In genomic region chr4:125456075-125456474, GRCh38 we compare ENCODE assay signal across 36 cellular contexts.
"Had no signal": no experiment of that assay in that cellular context is flagged by ENCODE, and none has a peak within 500 bp of the region (broad histone marks: within the 10 kb centered on the region; RNA-seq: fewer than 3 reads in every experiment).

No MANE protein-coding gene starts in this region.

- H3K36me3 Mint-ChIP-seq: activated CD4-positive, alpha-beta memory T cell treated with anti-CD3 and anti-CD28 coated beads for 36 hours; activated CD8-positive, alpha-beta memory T cell treated with anti-CD3 and anti-CD28 coated beads, Interleukin-2, amount 10 ng/mL, durations not matched to agents 7 days and 5 days; activated naive CD4-positive, alpha-beta T cell treated with anti-CD3 and anti-CD28 coated beads, Interleukin-2, amount 50 U/mL, for 24 hours; activated naive CD8-positive, alpha-beta T cell treated with anti-CD3 and anti-CD28 coated beads for 36 hours had no signal

- H3K4me1 Mint-ChIP-seq: activated B cell treated with CpG ODN at 0.5 μM for 24 hours; activated CD8-positive, alpha-beta memory T cell treated with anti-CD3 and anti-CD28 coated beads, Interleukin-2, amount 10 ng/mL, durations not matched to agents 7 days and 5 days; activated naive CD4-positive, alpha-beta T cell treated with anti-CD3 and anti-CD28 coated beads, Interleukin-2, amount 50 U/mL, for 24 hours; activated naive CD8-positive, alpha-beta T cell treated with anti-CD3 and anti-CD28 coated beads for 36 hours; activated naive CD8-positive, alpha-beta T cell treated with anti-CD3 and anti-CD28 coated beads, Interleukin-2, amount 50 U/mL, for 24 hours had no signal

- H3K4me3 ChIP-seq: adrenal gland, body of pancreas, esophagus muscularis mucosa, gastrocnemius medialis, heart left ventricle had no signal

- H3K9me3 Mint-ChIP-seq: activated naive CD4-positive, alpha-beta T cell treated with anti-CD3 and anti-CD28 coated beads, Interleukin-2, amount 50 U/mL, for 24 hours; activated T-helper 1 cell treated with anti-CD3 and anti-CD28 coated beads, Interleukin-12 subunit alpha, Interleukin-12 subunit beta, Interleukin-2, Interleukin-4 antibody, amounts not matched to agents 30 ng/mL and 10 ng/mL and 1 ng/mL, durations not matched to agents 14 hours and 24 hours and 36 hours had no signal

- H3K36me3 ChIP-seq: adrenal gland, gastrocnemius medialis, WERI-Rb-1 had no signal

- H3K9me3 ChIP-seq: adrenal gland, body of pancreas, esophagus muscularis mucosa, gastrocnemius medialis had no signal

- H3K27ac ChIP-seq: adrenal gland, body of pancreas, esophagus muscularis mucosa, foreskin keratinocyte, gastrocnemius medialis, heart left ventricle, WERI-Rb-1 had no signal

- H3K27me3 Mint-ChIP-seq: activated B cell treated with CpG ODN at 0.5 μM for 24 hours; activated CD4-positive, alpha-beta memory T cell treated with anti-CD3 and anti-CD28 coated beads for 36 hours; activated CD8-positive, alpha-beta memory T cell treated with anti-CD3 and anti-CD28 coated beads, Interleukin-2, amount 10 ng/mL, durations not matched to agents 7 days and 5 days; activated naive CD4-positive, alpha-beta T cell treated with anti-CD3 and anti-CD28 coated beads, Interleukin-2, amount 50 U/mL, for 24 hours; activated naive CD8-positive, alpha-beta T cell treated with anti-CD3 and anti-CD28 coated beads for 36 hours; activated naive CD8-positive, alpha-beta T cell treated with anti-CD3 and anti-CD28 coated beads, Interleukin-2, amount 50 U/mL, for 24 hours; effector memory CD8-positive, alpha-beta T cell had no signal

- ATAC-seq: activated CD4-positive, CD25-positive, alpha-beta regulatory T cell treated with anti-CD3 and anti-CD28 coated beads, Interleukin-2, amount 50 U/mL, for 24 hours; activated CD8-positive, alpha-beta memory T cell treated with anti-CD3 and anti-CD28 coated beads, Interleukin-2, amount 10 ng/mL, durations not matched to agents 7 days and 5 days; activated CD8-positive, alpha-beta T cell treated with anti-CD3 and anti-CD28 coated beads, Interleukin-2, amount 10 ng/mL, durations not matched to agents 7 days and 5 days; activated naive CD8-positive, alpha-beta T cell treated with anti-CD3 and anti-CD28 coated beads, Interleukin-2, amount 50 U/mL, for 24 hours; body of pancreas; effector memory CD8-positive, alpha-beta T cell; foreskin keratinocyte; gastrocnemius medialis had no signal

- DNase-seq: activated B cell treated with CpG ODN at 0.5 μM for 24 hours; activated CD4-positive, alpha-beta memory T cell treated with anti-CD3 and anti-CD28 coated beads for 36 hours; activated CD4-positive, alpha-beta T cell treated with anti-CD3 and anti-CD28 coated beads for 48 hours; activated CD4-positive, alpha-beta T cell treated with anti-CD3 and anti-CD28 coated beads, Interleukin-2, amount 50 U/mL, for 1 hour; activated CD8-positive, alpha-beta memory T cell treated with anti-CD3 and anti-CD28 coated beads, Interleukin-2, amount 10 ng/mL, durations not matched to agents 7 days and 5 days; activated CD8-positive, alpha-beta memory T cell treated with anti-CD3 and anti-CD28 coated beads, Interleukin-2, amount 50 U/mL, for 4 hours; activated CD8-positive, alpha-beta T cell treated with anti-CD3 and anti-CD28 coated beads, Interleukin-2, amount 10 ng/mL, durations not matched to agents 7 days and 5 days; activated effector memory CD4-positive, alpha-beta T cell treated with anti-CD3 and anti-CD28 coated beads, Interleukin-2, amount 50 U/mL, for 16 hours; activated naive CD4-positive, alpha-beta T cell treated with anti-CD3 and anti-CD28 coated beads for 36 hours; activated naive CD8-positive, alpha-beta T cell treated with anti-CD3 and anti-CD28 coated beads for 36 hours; activated naive CD8-positive, alpha-beta T cell treated with anti-CD3 and anti-CD28 coated beads, Interleukin-2, amount 50 U/mL, for 24 hours; activated T-cell treated with anti-CD3 and anti-CD28 coated beads, Interleukin-2, amount 50 U/mL, for 1 hour; activated T-cell treated with anti-CD3 and anti-CD28 coated beads, Interleukin-2, amount 50 U/mL, for 48 hours; adrenal gland; amygdala; aorta; body of pancreas; caudate nucleus; cortex of kidney; dermis blood vessel endothelial cell; effector CD4-positive, alpha-beta T cell; effector memory CD8-positive, alpha-beta T cell; erythroblast; foreskin keratinocyte; gastrocnemius medialis; glutamatergic neuron; heart left ventricle; T1000; WERI-Rb-1 had no signal

- H3K4me3 Mint-ChIP-seq: activated B cell treated with CpG ODN at 0.5 μM for 24 hours; activated CD4-positive, alpha-beta memory T cell treated with anti-CD3 and anti-CD28 coated beads for 36 hours; activated CD8-positive, alpha-beta memory T cell treated with anti-CD3 and anti-CD28 coated beads, Interleukin-2, amount 10 ng/mL, durations not matched to agents 7 days and 5 days; activated CD8-positive, alpha-beta T cell treated with anti-CD3 and anti-CD28 coated beads, Interleukin-2, amount 10 ng/mL, durations not matched to agents 7 days and 5 days; activated naive CD4-positive, alpha-beta T cell treated with anti-CD3 and anti-CD28 coated beads for 36 hours; activated naive CD4-positive, alpha-beta T cell treated with anti-CD3 and anti-CD28 coated beads, Interleukin-2, amount 50 U/mL, for 24 hours; activated naive CD8-positive, alpha-beta T cell treated with anti-CD3 and anti-CD28 coated beads for 36 hours; activated naive CD8-positive, alpha-beta T cell treated with anti-CD3 and anti-CD28 coated beads, Interleukin-2, amount 50 U/mL, for 24 hours; activated T-helper 1 cell treated with anti-CD3 and anti-CD28 coated beads, Interleukin-12 subunit alpha, Interleukin-12 subunit beta, Interleukin-2, Interleukin-4 antibody, amounts not matched to agents 30 ng/mL and 10 ng/mL and 1 ng/mL, durations not matched to agents 14 hours and 24 hours and 36 hours; effector memory CD8-positive, alpha-beta T cell; T-helper 1 cell treated with Interleukin-12 subunit alpha and Interleukin-12 subunit beta and Interleukin-4 antibody, amounts not matched to agents 30 μg/mL and 1 μg/mL, for 36 hours; T-helper 2 cell treated with Interferon-gamma antibody and Interleukin-4, amounts not matched to agents 5 μg/mL and 100 μg/mL, for 36 hours had no signal

- H3K27ac Mint-ChIP-seq: activated B cell treated with CpG ODN at 0.5 μM for 24 hours; activated CD4-positive, alpha-beta memory T cell treated with anti-CD3 and anti-CD28 coated beads for 36 hours; activated CD8-positive, alpha-beta memory T cell treated with anti-CD3 and anti-CD28 coated beads, Interleukin-2, amount 10 ng/mL, durations not matched to agents 7 days and 5 days; activated CD8-positive, alpha-beta T cell treated with anti-CD3 and anti-CD28 coated beads, Interleukin-2, amount 10 ng/mL, durations not matched to agents 7 days and 5 days; activated naive CD4-positive, alpha-beta T cell treated with anti-CD3 and anti-CD28 coated beads for 36 hours; activated naive CD4-positive, alpha-beta T cell treated with anti-CD3 and anti-CD28 coated beads, Interleukin-2, amount 50 U/mL, for 24 hours; activated naive CD8-positive, alpha-beta T cell treated with anti-CD3 and anti-CD28 coated beads for 36 hours; activated naive CD8-positive, alpha-beta T cell treated with anti-CD3 and anti-CD28 coated beads, Interleukin-2, amount 50 U/mL, for 24 hours; activated T-helper 1 cell treated with anti-CD3 and anti-CD28 coated beads, Interleukin-12 subunit alpha, Interleukin-12 subunit beta, Interleukin-2, Interleukin-4 antibody, amounts not matched to agents 30 ng/mL and 10 ng/mL and 1 ng/mL, durations not matched to agents 14 hours and 24 hours and 36 hours; activated T-helper 2 cell treated with anti-CD3 and anti-CD28 coated beads, Interferon-gamma antibody, Interleukin-2, Interleukin-4, amounts not matched to agents 10 μg/mL and 5 μg/mL and 100 μg/mL, durations not matched to agents 14 hours and 24 hours and 36 hours; effector memory CD8-positive, alpha-beta T cell; T-helper 1 cell treated with Interleukin-12 subunit alpha and Interleukin-12 subunit beta and Interleukin-4 antibody, amounts not matched to agents 30 μg/mL and 1 μg/mL, for 36 hours; T-helper 2 cell treated with Interferon-gamma antibody and Interleukin-4, amounts not matched to agents 5 μg/mL and 100 μg/mL, for 36 hours had no signal
